ENCODE assay signal across 23 cellular contexts in genomic region chr1:205071028-205071409, GRCh38. TPM values are rescaled to one million over a fixed set of nuclear protein-coding genes. Genes with fewer than 3 reads are reported as not detected.
"Had no signal": no experiment of that assay in that cellular context is flagged by ENCODE, and none has a peak within 500 bp of the region (broad histone marks: within the 10 kb centered on the region; RNA-seq: fewer than 3 reads in every experiment).

No MANE protein-coding gene starts in this region.

- H3K4me1 Mint-ChIP-seq: naive thymus-derived CD8-positive, alpha-beta T cell; stimulated activated naive B cell treated with anti-CD40 and anti-IgM and Interleukin-4, amounts not matched to agents 10 μg/mL and 1 μg/mL and 100 μg/mL, for 72 hours had no signal

- H3K27me3 Mint-ChIP-seq: naive thymus-derived CD8-positive, alpha-beta T cell; stimulated activated naive B cell treated with anti-CD40 and anti-IgM and Interleukin-4, amounts not matched to agents 10 μg/mL and 1 μg/mL and 100 μg/mL, for 72 hours had no signal

- H3K9me3 Mint-ChIP-seq: naive thymus-derived CD8-positive, alpha-beta T cell; stimulated activated naive B cell treated with anti-CD40 and anti-IgM and Interleukin-4, amounts not matched to agents 10 μg/mL and 1 μg/mL and 100 μg/mL, for 72 hours; type B pancreatic cell had no signal

- ATAC-seq: esophagus mucosa; heart right ventricle; left lobe of liver; mucosa of descending colon; naive thymus-derived CD8-positive, alpha-beta T cell; psoas muscle; right lobe of liver; stimulated activated naive B cell treated with anti-CD40 and anti-IgM and Interleukin-4, amounts not matched to agents 10 μg/mL and 1 μg/mL and 100 μg/mL, for 72 hours had no signal

- H3K36me3 Mint-ChIP-seq: naive thymus-derived CD8-positive, alpha-beta T cell; stimulated activated naive B cell treated with anti-CD40 and anti-IgM and Interleukin-4, amounts not matched to agents 10 μg/mL and 1 μg/mL and 100 μg/mL, for 72 hours; type B pancreatic cell had no signal

- H3K4me3 Mint-ChIP-seq: naive thymus-derived CD8-positive, alpha-beta T cell; stimulated activated naive B cell treated with anti-CD40 and anti-IgM and Interleukin-4, amounts not matched to agents 10 μg/mL and 1 μg/mL and 100 μg/mL, for 72 hours; type B pancreatic cell had no signal

- H3K27ac Mint-ChIP-seq: stimulated activated naive B cell treated with anti-CD40 and anti-IgM and Interleukin-4, amounts not matched to agents 10 μg/mL and 1 μg/mL and 100 μg/mL, for 72 hours; type B pancreatic cell had no signal

- DNase-seq: cerebellar nuclear complex; effector CD8-positive, alpha-beta T cell; heart right ventricle; mammary epithelial cell; mucosa of descending colon; naive thymus-derived CD8-positive, alpha-beta T cell; occipital lobe; retina; right lobe of liver; spleen; stimulated activated CD4-positive, alpha-beta T cell treated with anti-CD3 and anti-CD28 coated beads, Interleukin-15, amount 100 ng/mL, for 24 hours; stimulated activated CD4-positive, alpha-beta T cell treated with anti-CD3 and anti-CD28 coated beads, Interleukin-1b, Interleukin-23, amount 100 ng/mL, for 48 hours; stimulated activated CD4-positive, alpha-beta T cell treated with anti-CD3 and anti-CD28 coated beads, Interleukin-4, amount 100 ng/mL, for 24 hours; stimulated activated naive B cell treated with anti-CD40 and anti-IgM and Interleukin-4, amounts not matched to agents 10 μg/mL and 1 μg/mL and 100 μg/mL, for 72 hours; stomach; thyroid gland had no signal

RNA-seq across cellular contexts. Expression of gene CNTN2, which starts 28.0 kb away (rescaled TPM):
- total RNA-seq: dermis microvascular lymphatic vessel endothelial cell; fibroblast of lung; glomerular endothelial cell; naive thymus-derived CD8-positive, alpha-beta T cell had no signal
